Comparison of ENCODE assay signal across 27 cellular contexts in the genomic region with DNA sequence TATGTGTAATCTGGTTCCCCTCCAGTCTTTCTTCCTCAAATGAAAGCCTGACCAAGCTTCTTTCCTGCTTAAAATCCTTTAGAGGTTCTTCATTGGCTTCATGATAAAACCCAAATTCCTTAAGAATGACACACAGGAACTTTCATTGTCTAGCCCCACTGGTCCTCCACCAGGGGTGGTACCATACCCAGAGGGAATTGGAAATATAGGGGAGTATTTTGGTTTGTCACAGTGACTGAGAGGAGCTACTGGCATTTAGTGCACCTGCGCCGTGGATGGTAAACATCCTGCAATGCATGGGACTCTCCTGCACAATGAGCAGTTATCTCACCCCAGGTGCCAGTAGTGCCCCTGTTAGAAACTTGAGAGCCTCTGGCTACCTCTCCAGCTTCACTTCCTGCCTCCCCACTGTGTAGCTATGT. TPM values are rescaled to one million over a fixed set of nuclear protein-coding genes. Genes with fewer than 3 reads are reported as not detected.
DNase-seq lines count a peak whose midpoint lies in the region; ATAC-seq and TF ChIP-seq lines count a peak whose summit lies in the region.
"Had no signal": no experiment of that assay in that cellular context is flagged by ENCODE, and none has a peak within 500 bp of the region (broad histone marks: within the 10 kb centered on the region; RNA-seq: fewer than 3 reads in every experiment).

No MANE protein-coding gene starts in this region.

- no peaks in the 10 kb centered on the region for H3K79me2 ChIP-seq in GM23338 (replicated peaks; ENCODE audit: insufficient read depth)

- H3K9me3 ChIP-seq in A673 (ENCODE audit: low read depth, low read length, poor library complexity, severe bottlenecking), result no peaks in the 10 kb centered on the region
- H3K9me3 ChIP-seq: colonic mucosa, gastrocnemius medialis, lower lobe of right lung, ovary had no signal

- peaks cover 8% of the 10 kb centered on the region; the same call in 2 of the 3 replicates for H3K4me1 Mint-ChIP-seq in GM23338
- peaks cover 19% of the 10 kb centered on the region for H3K4me1 Mint-ChIP-seq in endothelial cell (ENCODE audit: unreplicated experiment)
- no peaks in the 10 kb centered on the region for H3K4me1 Mint-ChIP-seq in activated naive CD8-positive, alpha-beta T cell treated with anti-CD3 and anti-CD28 coated beads, Interleukin-2, amount 50 U/mL, for 24 hours

- no peak overlapping the region for H2AFZ ChIP-seq in GM23338

- H3K27ac ChIP-seq in A673 (ENCODE audit: low read depth, low read length, poor library complexity, severe bottlenecking), result no peak overlapping the region
- H3K27ac ChIP-seq in GM23338 (ENCODE audit: low read depth), result 0 out of 2 replicates have a peak overlapping the region, but pooled peaks have one; percentile 63
- no peak overlapping the region for H3K27ac ChIP-seq in substantia nigra (ENCODE audit: low read depth, low read length, poor library complexity, severe bottlenecking)
- H3K27ac ChIP-seq: colonic mucosa, gastrocnemius medialis, HL-60, lower lobe of right lung, ovary had no signal

- TF ChIP-seq CTCF in A673 (conservative IDR thresholded peaks at IDR 0.05; ENCODE audit: low read depth, low read length) (no peak), GM23338 (conservative IDR thresholded peaks at IDR 0.05; ENCODE audit: low read depth in 2 of 2) (no peak), endothelial cell (IDR thresholded peaks at IDR 0.05; ENCODE audit: unreplicated experiment) (no peak)

- H3K4me1 ChIP-seq in A673 (ENCODE audit: insufficient read depth, low read length, poor library complexity, severe bottlenecking) (no peaks in the 10 kb centered on the region), GM23338 (ENCODE audit: insufficient read depth) (no peaks in the 10 kb centered on the region)
- H3K4me1 ChIP-seq: colonic mucosa, gastrocnemius medialis, lower lobe of right lung had no signal

- intact Hi-C loops in A673 (cut with micrococcal nuclease; ENCODE audit: unreplicated experiment), result no loop called here

- no peak overlapping the region for H3K4me2 ChIP-seq in GM23338

- H3K27me3 ChIP-seq in A673 (replicated peaks; ENCODE audit: insufficient read depth, low read depth, low read length, poor library complexity) (no peaks in the 10 kb centered on the region), GM23338 (ENCODE audit: insufficient read depth) (no peaks in the 10 kb centered on the region)
- H3K27me3 ChIP-seq: colonic mucosa, gastrocnemius medialis, ovary had no signal

- POLR2A ChIA-PET in A673 (lab: Charles Lee; ENCODE audit: low non-redundant PET), result interaction anchor here (0.6 kb wide), 1 partner anchor 368 kb away, joined by 3 read pairs; no protein-coding TSS in a partner anchor

- no peaks in the 10 kb centered on the region for H3F3A ChIP-seq in GM23338 (replicated peaks; ENCODE audit: low read depth)

- H3K9me3 Mint-ChIP-seq in GM23338 (no peaks in the 10 kb centered on the region), endothelial cell (ENCODE audit: unreplicated experiment) (no peaks in the 10 kb centered on the region)
- no peaks in the 10 kb centered on the region for H3K9me3 Mint-ChIP-seq in activated naive CD8-positive, alpha-beta T cell treated with anti-CD3 and anti-CD28 coated beads, Interleukin-2, amount 50 U/mL, for 24 hours

- H3K4me3 Mint-ChIP-seq in GM23338 (no peak overlapping the region), endothelial cell (ENCODE audit: unreplicated experiment) (peak overlapping the region; percentile 34)
- H3K4me3 Mint-ChIP-seq in activated naive CD8-positive, alpha-beta T cell treated with anti-CD3 and anti-CD28 coated beads, Interleukin-2, amount 50 U/mL, for 24 hours, result no peak overlapping the region

- H3K36me3 Mint-ChIP-seq in GM23338 (ENCODE audit: low read depth) (peaks cover 46% of the 10 kb centered on the region), endothelial cell (ENCODE audit: low read depth, unreplicated experiment) (peaks cover 4% of the 10 kb centered on the region)
- H3K36me3 Mint-ChIP-seq in activated naive CD8-positive, alpha-beta T cell treated with anti-CD3 and anti-CD28 coated beads, Interleukin-2, amount 50 U/mL, for 24 hours (ENCODE audit: low read depth), result peaks cover 23% of the 10 kb centered on the region

- H3K27me3 Mint-ChIP-seq in GM23338 (ENCODE audit: insufficient read depth, low read depth, poor library complexity), result no peaks in the 10 kb centered on the region
- H3K27me3 Mint-ChIP-seq in endothelial cell (ENCODE audit: unreplicated experiment), result peaks cover 3% of the 10 kb centered on the region
- no peaks in the 10 kb centered on the region for H3K27me3 Mint-ChIP-seq in activated naive CD8-positive, alpha-beta T cell treated with anti-CD3 and anti-CD28 coated beads, Interleukin-2, amount 50 U/mL, for 24 hours

- BruUV-seq in A673 (replicated peaks; lab: Mats Ljungman, UMichigan), result no TSS peak

- H3K4me3 ChIP-seq in A673 (ENCODE audit: low read depth, low read length, poor library complexity, severe bottlenecking) (no peak overlapping the region), GM23338 (no peak overlapping the region)
- H3K4me3 ChIP-seq: colonic mucosa, gastrocnemius medialis, GM12878, lower lobe of right lung, ovary had no signal

- CTCF ChIA-PET in A673 (lab: Charles Lee), result interaction anchor here (0.9 kb wide), 1 partner anchor 335 kb away, joined by 3 read pairs; no protein-coding TSS in a partner anchor

- DNase-seq in A673 (ENCODE audit: low spot score) (peak; percentile 66), GM23338 (ENCODE audit: low spot score) (no peak), NCI-H69 (lab: John Stamatoyannopoulos, UW) (peak; percentile 14), endothelial cell (ENCODE audit: low spot score) (no peak), Ammon's horn (ENCODE audit: low spot score) (no peak), foreskin melanocyte (no peak), substantia nigra (lab: John Stamatoyannopoulos, UW) (no peak)
- DNase-seq in activated naive CD8-positive, alpha-beta T cell treated with anti-CD3 and anti-CD28 coated beads, Interleukin-2, amount 50 U/mL, for 24 hours, result no peak
- DNase-seq: activated CD4-positive, CD25-positive, alpha-beta regulatory T cell; activated naive CD4-positive, alpha-beta T cell; AML-193; Calu3; colonic mucosa; gastrocnemius medialis; Kasumi-1; lower lobe of right lung; NCI-H146; NCI-H2227 treated with DMSO at 0.1 percent for 48 hours; NK-92 treated with Interleukin-12 subunit alpha and Interleukin-12 subunit beta, amount 100 ng/mL, for 24 hours; ovary; SHP77 treated with DMSO at 0.1 percent for 48 hours; stimulated activated CD4-positive, alpha-beta T cell treated with anti-CD3 and anti-CD28 coated beads, Interleukin-4, amount 100 ng/mL, for 4 hours; stimulated activated CD8-positive, alpha-beta memory T cell treated with anti-CD3 and anti-CD28 coated beads, Interleukin-4, amount 100 ng/mL, for 48 hours; T-helper 2 cell had no signal

- no peak; the same call in 2 of the 3 replicates for ATAC-seq in GM23338
- ATAC-seq in activated naive CD8-positive, alpha-beta T cell treated with anti-CD3 and anti-CD28 coated beads, Interleukin-2, amount 50 U/mL, for 24 hours, result no peak
- ATAC-seq: gastrocnemius medialis, GM12878, lower lobe of right lung had no signal

- no peaks in the 10 kb centered on the region for H3K9me2 ChIP-seq in GM23338 (ENCODE audit: insufficient read depth)

- peaks cover under 1% of the 10 kb centered on the region for H3K36me3 ChIP-seq in A673 (ENCODE audit: insufficient read depth, low read length, poor library complexity, severe bottlenecking)
- H3K36me3 ChIP-seq in GM23338 (ENCODE audit: insufficient read depth), result peaks cover 32% of the 10 kb centered on the region
- H3K36me3 ChIP-seq: colonic mucosa, gastrocnemius medialis, ovary had no signal

- H3K27ac Mint-ChIP-seq in GM23338, result peak overlapping the region; percentile 58
- H3K27ac Mint-ChIP-seq in endothelial cell (ENCODE audit: unreplicated experiment), result peak overlapping the region; percentile 97
- H3K27ac Mint-ChIP-seq in activated naive CD8-positive, alpha-beta T cell treated with anti-CD3 and anti-CD28 coated beads, Interleukin-2, amount 50 U/mL, for 24 hours, result no peak overlapping the region

- peaks cover 5% of the 10 kb centered on the region; the same call in 1 of the 2 replicates for H4K20me1 ChIP-seq in GM23338 (replicated peaks; ENCODE audit: insufficient read depth)

RNA-seq across cellular contexts. Expression of a gene that starts 10.8 kb away (rescaled TPM):
- total RNA-seq in A673 (2021) (32.4 and 36.3 TPM in 2 replicates), endothelial cell (ENCODE audit: unreplicated experiment) (19.3 TPM)
- 61.5 and 64.1 TPM in 2 replicates for total RNA-seq in GM23338 (2014; rRNA removed; shearing (Covaris generic))
- 49.5 and 51.0 TPM in 2 replicates for polyA plus RNA-seq in GM23338 (2016; fragmentation: Nextera tagmentation; extraction: Ambion mirVana)

RNA-seq across cellular contexts. Expression of a gene that starts 11.3 kb away (rescaled TPM):
- total RNA-seq in A673 (2021), result 2,773 and 2,830 TPM in 2 replicates
- 4,842 and 6,082 TPM in 2 replicates for total RNA-seq in GM23338 (2014; rRNA removed; shearing (Covaris generic))
- 2,989 and 3,203 TPM in 2 replicates for polyA plus RNA-seq in GM23338 (2016; fragmentation: Nextera tagmentation; extraction: Ambion mirVana)
- total RNA-seq in endothelial cell (ENCODE audit: unreplicated experiment), result 3,652 TPM

RNA-seq across cellular contexts. Expression of a gene that starts 18.4 kb away (rescaled TPM):
- total RNA-seq in A673 (2021), result 28.9 and 35.2 TPM in 2 replicates
- 17.4 and 21.2 TPM in 2 replicates for total RNA-seq in GM23338 (2014; rRNA removed; shearing (Covaris generic))
- 41.1 and 43.2 TPM in 2 replicates for polyA plus RNA-seq in GM23338 (2016; fragmentation: Nextera tagmentation; extraction: Ambion mirVana)
- total RNA-seq in endothelial cell (ENCODE audit: unreplicated experiment), result 16.2 TPM

RNA-seq across cellular contexts. Expression of a gene that starts 49.9 kb away (rescaled TPM):
- total RNA-seq in A673 (2021) (not detected in 2 replicates), endothelial cell (ENCODE audit: unreplicated experiment) (not detected)
- 2.9 and 5.6 TPM in 2 replicates for total RNA-seq in GM23338 (2014; rRNA removed; shearing (Covaris generic))
- polyA plus RNA-seq in GM23338 (2016; fragmentation: Nextera tagmentation; extraction: Ambion mirVana), result 2.3 and 3.2 TPM in 2 replicates
- total RNA-seq: colonic mucosa, gastrocnemius medialis, GM12878, lower lobe of right lung, ovary, skeletal muscle tissue had no signal

Comparison
In these comparisons a context has a peak if more than half of its experiments do, and no peak if none do; other contexts are left out.
1. DNase-seq: peak in A673 (single experiment) and NCI-H69 (single experiment); none in GM23338 (single experiment), endothelial cell (single experiment), Ammon's horn (single experiment), activated naive CD8-positive, alpha-beta T cell treated with anti-CD3 and anti-CD28 coated beads, Interleukin-2, amount 50 U/mL, for 24 hours (single experiment), foreskin melanocyte (single experiment) and substantia nigra (0 of 49).